ENCODE assay signal across 8 cellular contexts in genomic region chr13:78659450-78660110, GRCh38. TPM values are rescaled to one million over a fixed set of nuclear protein-coding genes. Genes with fewer than 3 reads are reported as not detected.
DNase-seq lines count a peak whose midpoint lies in the region; ATAC-seq and TF ChIP-seq lines count a peak whose summit lies in the region.

No MANE protein-coding gene starts in this region.

- H3K4me3 ChIP-seq in AG04450 (ENCODE audit: low read depth, low read length) (peak overlapping the region; percentile 94), mesendoderm (ENCODE audit: low read length) (no peak overlapping the region)

- no peak overlapping the region for H3K23ac ChIP-seq in mesendoderm (ENCODE audit: low read length)

- H3K79me1 ChIP-seq in mesendoderm (ENCODE audit: low read length) = peaks cover 8% of the 10 kb centered on the region

- no CpG with 5 or more reads among the region's 17 CpGs for WGBS in mesendoderm (ENCODE audit: extremely low coverage, insufficient coverage, low lambda C conversion rate)

- H3K4me1 Mint-ChIP-seq in central memory CD8-positive, alpha-beta T cell = peaks cover 44% of the 10 kb centered on the region

- no peaks in the 10 kb centered on the region for H3K36me3 ChIP-seq in mesendoderm (ENCODE audit: control insufficient read depth, insufficient read depth, low read length)

- H3K27ac ChIP-seq in AG04450 (ENCODE audit: low read depth, low read length) (peak overlapping the region; percentile 31), mesendoderm (ENCODE audit: low read depth, low read length) (no peak overlapping the region)

- H3K4me2 ChIP-seq in mesendoderm (ENCODE audit: low read length) = peak overlapping the region; percentile 47

- H2AK5ac ChIP-seq in mesendoderm (ENCODE audit: low read length) = no peak overlapping the region

- H3K9me3 Mint-ChIP-seq in central memory CD8-positive, alpha-beta T cell = no peaks in the 10 kb centered on the region

- DNase-seq in AG04450 (ENCODE audit: low read depth, low spot score) (no peak), HuH-7.5 (ENCODE audit: low spot score) (peak; percentile 14), mesendoderm (no peak), NCI-H1436 treated with DMSO at 0.1 percent for 48 hours (lab: John Stamatoyannopoulos, UW) (no peak), NCI-H2171 (lab: John Stamatoyannopoulos, UW) (no peak)
- no peak for DNase-seq in central memory CD8-positive, alpha-beta T cell (ENCODE audit: low spot score in 2 of 2)

- POLR2A ChIA-PET in AG04450 (lab: Yijun Ruan, JAX) = interaction anchor here (0.6 kb wide), 1 partner anchor 11 kb away, joined by 3 read pairs; no protein-coding TSS in a partner anchor

- peaks cover 4% of the 10 kb centered on the region; the same call in 1 of the 2 replicates for H3K9me3 ChIP-seq in AG04450 (ENCODE audit: control insufficient read depth, insufficient read depth, low read length)

- no peak overlapping the region for H2BK5ac ChIP-seq in mesendoderm (ENCODE audit: low read length)

- H3K36me3 Mint-ChIP-seq in central memory CD8-positive, alpha-beta T cell (ENCODE audit: insufficient read depth) = peaks cover 24% of the 10 kb centered on the region

- H4K8ac ChIP-seq in mesendoderm (ENCODE audit: low read depth, low read length) = no peak overlapping the region

- TF ChIP-seq CTCF in AG04450 (IDR thresholded peaks at IDR 0.05; ENCODE audit: low read depth, low read length) = no peak

- H3K18ac ChIP-seq in mesendoderm (ENCODE audit: low read length) = no peak overlapping the region

- peaks cover 3% of the 10 kb centered on the region for H3K27me3 Mint-ChIP-seq in central memory CD8-positive, alpha-beta T cell

- H2BK15ac ChIP-seq in mesendoderm (replicated peaks; ENCODE audit: low read depth) = no peak overlapping the region

- H3K4me1 ChIP-seq in mesendoderm (ENCODE audit: control insufficient read depth, low read depth, low read length) = peaks cover 2% of the 10 kb centered on the region

- peak overlapping the region; percentile 77 for H3K56ac ChIP-seq in mesendoderm (ENCODE audit: low read length)

- H3K9ac ChIP-seq in mesendoderm (ENCODE audit: low read length) = peak overlapping the region; percentile 63

- H2BK120ac ChIP-seq in mesendoderm (ENCODE audit: low read depth, low read length) = no peak overlapping the region

- peaks cover 15% of the 10 kb centered on the region for H3K79me2 ChIP-seq in mesendoderm (ENCODE audit: control insufficient read depth, insufficient read depth, low read length)

- H3K27ac Mint-ChIP-seq in central memory CD8-positive, alpha-beta T cell (ENCODE audit: low read depth) = peak overlapping the region; percentile 95

- no peak overlapping the region for H4K5ac ChIP-seq in mesendoderm (ENCODE audit: low read length)

- H3K4me3 Mint-ChIP-seq in central memory CD8-positive, alpha-beta T cell = peak overlapping the region; percentile 99

- no peak overlapping the region for H3K4ac ChIP-seq in mesendoderm (ENCODE audit: low read depth, low read length)

- CTCF ChIA-PET in AG04450 (lab: Charles Lee) = interaction anchor here (0.6 to 1.0 kb wide), 3 partner anchors 129 to 774 kb away, joined by 3 to 4 read pairs (median 3); no protein-coding TSS in a partner anchor

- H3K27me3 ChIP-seq in AG04450 (ENCODE audit: control insufficient read depth, insufficient read depth, low read length) (no peaks in the 10 kb centered on the region), mesendoderm (ENCODE audit: insufficient read depth, low read length, poor library complexity) (no peaks in the 10 kb centered on the region)

- ATAC-seq in central memory CD8-positive, alpha-beta T cell (replicated peaks; ENCODE audit: extremely low read depth, poor library complexity, severe bottlenecking) = no peak
- ATAC-seq in GM19395 (IDR thresholded peaks at IDR 0.05; ENCODE audit: unreplicated experiment) (no peak), GM19455 (IDR thresholded peaks at IDR 0.05; ENCODE audit: unreplicated experiment) (no peak)

RNA-seq across cellular contexts. Expression of gene OBI1, which starts 0.6 kb away (rescaled TPM):
- 9.4 and 13.6 TPM in 2 replicates for polyA plus RNA-seq in AG04450 (2011; rRNA removed)
- 9.4 and 13.3 TPM in 2 replicates for polyA minus RNA-seq in AG04450 (2011; rRNA and poly(A)+ RNA removed)
- 6.5 TPM for polyA plus RNA-seq in mesendoderm (2013, experiment 1 of 2)
- 6.3 TPM for polyA plus RNA-seq in mesendoderm (2013, experiment 2 of 2)

RNA-seq across cellular contexts. Expression of gene POU4F1, which starts 56.2 kb away (rescaled TPM):
- polyA plus RNA-seq in AG04450 (2011; rRNA removed) = not detected in 2 replicates
- not detected in 2 replicates for polyA minus RNA-seq in AG04450 (2011; rRNA and poly(A)+ RNA removed)
- 0.15 TPM for polyA plus RNA-seq in mesendoderm (2013, experiment 1 of 2)
- polyA plus RNA-seq in mesendoderm (2013, experiment 2 of 2) = 0.15 TPM
